In genomic region chr5:83026930-83027687, GRCh38 we compare ENCODE assay signal across 10 cellular contexts. TPM values are rescaled to one million over a fixed set of nuclear protein-coding genes. Genes with fewer than 3 reads are reported as not detected.
DNase-seq lines count a peak whose midpoint lies in the region; ATAC-seq and TF ChIP-seq lines count a peak whose summit lies in the region.
"Had no signal": no experiment of that assay in that cellular context is flagged by ENCODE, and none has a peak within 500 bp of the region (broad histone marks: within the 10 kb centered on the region; RNA-seq: fewer than 3 reads in every experiment).

No MANE protein-coding gene starts in this region.

- ATAC-seq in GM18508 (IDR thresholded peaks at IDR 0.05; ENCODE audit: insufficient read depth, unreplicated experiment) (peak; percentile 71), IMR-90 (ENCODE audit: low read depth) (no peak)

- no peaks in the 10 kb centered on the region for H3K36me3 ChIP-seq in H7 (replicated peaks; ENCODE audit: control insufficient read depth, insufficient read depth, low read length)
- no peaks in the 10 kb centered on the region for H3K36me3 ChIP-seq in IMR-90 (ENCODE audit: control insufficient read depth, insufficient read depth, low read length)
- no peaks in the 10 kb centered on the region for H3K36me3 ChIP-seq in iPS-18a (ENCODE audit: control insufficient read depth, low read depth, low read length)

- H3K27me3 ChIP-seq in H7 (ENCODE audit: control insufficient read depth, insufficient read depth, low read length) (no peaks in the 10 kb centered on the region), IMR-90 (ENCODE audit: control insufficient read depth, insufficient read depth, low read length) (no peaks in the 10 kb centered on the region), iPS-18a (ENCODE audit: control insufficient read depth, insufficient read depth, low read length) (no peaks in the 10 kb centered on the region)

- H4K8ac ChIP-seq in IMR-90 (ENCODE audit: low read depth in 2 of 2, low read length in 2 of 2) = no peak overlapping the region

- H2AK9ac ChIP-seq in IMR-90 (replicated peaks; ENCODE audit: low read depth, low read length, poor library complexity) = no peak overlapping the region

- no peak overlapping the region for H3K4me2 ChIP-seq in IMR-90 (ENCODE audit: low read depth, low read length)

- H2BK20ac ChIP-seq in IMR-90 (ENCODE audit: low read depth, low read length) = no peak overlapping the region

- no peaks in the 10 kb centered on the region for H3K79me1 ChIP-seq in IMR-90 (ENCODE audit: low read depth in 1 of 2, low read length in 2 of 2)

- no peak overlapping the region for H2BK120ac ChIP-seq in IMR-90 (ENCODE audit: low read depth, low read length)

- CTCF ChIA-PET in IMR-90 (lab: Yijun Ruan, JAX) = no interaction called here

- H2BK5ac ChIP-seq in IMR-90 (ENCODE audit: low read depth, low read length, poor library complexity, severe bottlenecking) = no peak overlapping the region

- no peak overlapping the region for H3K14ac ChIP-seq in IMR-90 (replicated peaks; ENCODE audit: low read depth, low read length)

- H3K56ac ChIP-seq in IMR-90 (ENCODE audit: extremely low read depth, insufficient read depth, low read length) = no peak overlapping the region

- H3K27ac ChIP-seq in IMR-90 (ENCODE audit: insufficient read depth, low read length) (no peak overlapping the region), iPS-18a (ENCODE audit: low read length) (peak overlapping the region; percentile 77), caudate nucleus (ENCODE audit: low read depth, low read length) (no peak overlapping the region)

- H4K5ac ChIP-seq in IMR-90 (ENCODE audit: low read depth, low read length) = no peak overlapping the region

- H2BK15ac ChIP-seq in IMR-90 (ENCODE audit: low read depth, low read length) = no peak overlapping the region

- no peak for TF ChIP-seq CTCF in IMR-90 (conservative IDR thresholded peaks at IDR 0.05; ENCODE audit: low read depth, low read length)

- H3K4me1 ChIP-seq in IMR-90 (ENCODE audit: control insufficient read depth, insufficient read depth, low read length) (peaks cover 2% of the 10 kb centered on the region), iPS-18a (ENCODE audit: control insufficient read depth, low read depth, low read length) (peaks cover 29% of the 10 kb centered on the region)

- intact Hi-C loops in IMR-90 (cut with micrococcal nuclease) = no loop called here

- POLR2A ChIA-PET in IMR-90 (lab: Charles Lee; ENCODE audit: unreplicated experiment) = no interaction called here

- no peak overlapping the region for H3K18ac ChIP-seq in IMR-90 (ENCODE audit: low read depth, low read length)

- H2AFZ ChIP-seq in IMR-90 (replicated peaks; ENCODE audit: low read length, poor library complexity) = no peak overlapping the region

- in situ Hi-C loops in IMR-90 (cut with MboI; ENCODE audit: low sequenced_read_pairs) = no loop called here
- in situ Hi-C loops in G401 (cut with HindIII; ENCODE audit: low sequenced_read_pairs) = no loop called here

- no peak for TF ChIP-seq RAD21 in IMR-90 (IDR thresholded peaks at IDR 0.05; ENCODE audit: low read length)

- no CpG with 5 or more reads among the region's 4 CpGs for WGBS in IMR-90 (ENCODE audit: extremely low coverage in 2 of 2, insufficient read length in 1 of 2), 2 experiments

- no peak overlapping the region for H2AK5ac ChIP-seq in IMR-90 (ENCODE audit: low read depth, low read length)

- H4K20me1 ChIP-seq in IMR-90 (ENCODE audit: insufficient read depth, low read length) = no peaks in the 10 kb centered on the region

- H3K4me3 ChIP-seq in H7 (ENCODE audit: insufficient read depth, low read depth, low read length) = no peak overlapping the region
- no peak overlapping the region for H3K4me3 ChIP-seq in IMR-90 (ENCODE audit: insufficient read depth, low read depth, low read length)
- H3K4me3 ChIP-seq in iPS-18a (ENCODE audit: low read length) = peak overlapping the region; percentile 39

- dilution Hi-C loops in IMR-90 (cut with HindIII; ENCODE audit: low sequenced_read_pairs, unreplicated experiment) = no loop called here

- no peak for TF ChIP-seq POLR2A in IMR-90 (IDR thresholded peaks at IDR 0.05; ENCODE audit: low read depth, low read length)

- H3K4ac ChIP-seq in IMR-90 (ENCODE audit: low read depth, low read length) = no peak overlapping the region

- H3K9ac ChIP-seq in IMR-90 (ENCODE audit: low read depth, low read length) = no peak overlapping the region
- H3K9ac ChIP-seq in iPS-18a (ENCODE audit: low read length) = peak overlapping the region; percentile 34

- H3K9me3 ChIP-seq in IMR-90 (ENCODE audit: control insufficient read depth, insufficient read depth, low read length) (no peaks in the 10 kb centered on the region), iPS-18a (ENCODE audit: control insufficient read depth, low read depth, low read length) (no peaks in the 10 kb centered on the region)

- no TSS peak for BruUV-seq in IMR-90 (replicated peaks; lab: Mats Ljungman, UMichigan)

- DNase-seq in H7 (peak; percentile 54), IMR-90 (peak; percentile 5), ecto neural progenitor cell (ENCODE audit: low spot score) (no peak), caudate nucleus (lab: John Stamatoyannopoulos, UW) (no peak), G401 (ENCODE audit: low spot score) (no peak), cerebellar cortex (ENCODE audit: low spot score) (no peak)
- DNase-seq: DMS79, NCI-H1048 had no signal

- no peaks in the 10 kb centered on the region for H3K9me1 ChIP-seq in IMR-90 (ENCODE audit: insufficient read depth, low read length)

- H3K23ac ChIP-seq in IMR-90 (ENCODE audit: low read depth, low read length) = no peak overlapping the region

- no peak overlapping the region for H4K91ac ChIP-seq in IMR-90 (ENCODE audit: insufficient read depth, low read depth, low read length)

TF ChIP-seq in IMR-90, 13 proteins besides CTCF, POLR2A, EP300 and RAD21:
- TF ChIP-seq, protein P1, sequence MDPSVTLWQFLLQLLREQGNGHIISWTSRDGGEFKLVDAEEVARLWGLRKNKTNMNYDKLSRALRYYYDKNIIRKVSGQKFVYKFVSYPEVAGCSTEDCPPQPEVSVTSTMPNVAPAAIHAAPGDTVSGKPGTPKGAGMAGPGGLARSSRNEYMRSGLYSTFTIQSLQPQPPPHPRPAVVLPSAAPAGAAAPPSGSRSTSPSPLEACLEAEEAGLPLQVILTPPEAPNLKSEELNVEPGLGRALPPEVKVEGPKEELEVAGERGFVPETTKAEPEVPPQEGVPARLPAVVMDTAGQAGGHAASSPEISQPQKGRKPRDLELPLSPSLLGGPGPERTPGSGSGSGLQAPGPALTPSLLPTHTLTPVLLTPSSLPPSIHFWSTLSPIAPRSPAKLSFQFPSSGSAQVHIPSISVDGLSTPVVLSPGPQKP (IDR thresholded peaks at IDR 0.05; ENCODE audit: borderline replicate concordance, low read depth, low read length) = no peak
- no peak for TF ChIP-seq MXI1 (IDR thresholded peaks at IDR 0.05; ENCODE audit: borderline replicate concordance, low read depth, low read length)
- TF ChIP-seq NFE2L2 (IDR thresholded peaks at IDR 0.05; ENCODE audit: low read depth, low read length) = no peak
- no peak for TF ChIP-seq MAFK (IDR thresholded peaks at IDR 0.05; ENCODE audit: low read depth, low read length)
- no peak for TF ChIP-seq CHD1 (IDR thresholded peaks at IDR 0.05; ENCODE audit: low read depth, low read length)
- TF ChIP-seq CEBPB (IDR thresholded peaks at IDR 0.05; ENCODE audit: low read depth, low read length) = no peak
- no peak for TF ChIP-seq SMC3 (IDR thresholded peaks at IDR 0.05; ENCODE audit: low read depth, low read length)
- TF ChIP-seq MAZ (IDR thresholded peaks at IDR 0.05; ENCODE audit: borderline replicate concordance, low read depth, low read length) = no peak
- no peak for TF ChIP-seq FOS (IDR thresholded peaks at IDR 0.05; ENCODE audit: low read depth, low read length)
- TF ChIP-seq RCOR1 (IDR thresholded peaks at IDR 0.05; ENCODE audit: insufficient replicate concordance, low read length) = no peak
- no peak for TF ChIP-seq RFX5 (IDR thresholded peaks at IDR 0.05; ENCODE audit: low read depth, low read length)
- TF ChIP-seq, protein P2, sequence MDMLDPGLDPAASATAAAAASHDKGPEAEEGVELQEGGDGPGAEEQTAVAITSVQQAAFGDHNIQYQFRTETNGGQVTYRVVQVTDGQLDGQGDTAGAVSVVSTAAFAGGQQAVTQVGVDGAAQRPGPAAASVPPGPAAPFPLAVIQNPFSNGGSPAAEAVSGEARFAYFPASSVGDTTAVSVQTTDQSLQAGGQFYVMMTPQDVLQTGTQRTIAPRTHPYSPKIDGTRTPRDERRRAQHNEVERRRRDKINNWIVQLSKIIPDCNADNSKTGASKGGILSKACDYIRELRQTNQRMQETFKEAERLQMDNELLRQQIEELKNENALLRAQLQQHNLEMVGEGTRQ (IDR thresholded peaks at IDR 0.05; ENCODE audit: low read depth, low read length) = no peak

RNA-seq across cellular contexts. Expression of gene TMEM167A, which starts 50.1 kb away (rescaled TPM):
- 76.5 and 104 TPM in 2 replicates for total RNA-seq in H7 (2014; rRNA removed; shearing (Covaris generic))
- total RNA-seq in IMR-90 (2012; rRNA removed) = 34.6 and 95.8 TPM in 2 replicates
- polyA plus RNA-seq in IMR-90 (2012; rRNA removed) = 36.6 and 45.1 TPM in 2 replicates
- 4.4 and 5.0 TPM in 2 replicates for polyA plus RNA-seq in IMR-90 (2012; cell fraction: cytosol; rRNA removed)
- polyA plus RNA-seq in IMR-90 (2012; cell fraction: nucleus; rRNA removed; ENCODE audit: low replicate concordance) = 1.6 and 19.7 TPM in 2 replicates
- total RNA-seq in G401 (2014; rRNA removed; shearing (Covaris generic)) = 103 and 109 TPM in 2 replicates

RNA-seq across cellular contexts. Expression of gene XRCC4, which starts 50.2 kb away (rescaled TPM):
- total RNA-seq in H7 (2014; rRNA removed; shearing (Covaris generic)) = 12.2 and 19.3 TPM in 2 replicates
- total RNA-seq in IMR-90 (2012; rRNA removed) = 4.7 and 11.7 TPM in 2 replicates
- polyA plus RNA-seq in IMR-90 (2012; rRNA removed) = 3.1 and 3.5 TPM in 2 replicates
- 0.21 and 0.47 TPM in 2 replicates for polyA plus RNA-seq in IMR-90 (2012; cell fraction: cytosol; rRNA removed)
- polyA plus RNA-seq in IMR-90 (2012; cell fraction: nucleus; rRNA removed; ENCODE audit: low replicate concordance) = 0.75 TPM in 1 of 2 replicates, not detected in the other
- 6.9 and 17.4 TPM in 2 replicates for total RNA-seq in G401 (2014; rRNA removed; shearing (Covaris generic))

Comparison
In these comparisons a context has a peak if more than half of its experiments do, and no peak if none do; other contexts are left out.
1. DNase-seq: peak in H7 (single experiment) and IMR-90 (single experiment); none in ecto neural progenitor cell (single experiment), caudate nucleus (0 of 61), G401 (single experiment) and cerebellar cortex (single experiment).